ENCODE assay signal across 16 cellular contexts in genomic region chr4:93132631-93133030, GRCh38.
"Had no signal": no experiment of that assay in that cellular context is flagged by ENCODE, and none has a peak within 500 bp of the region (broad histone marks: within the 10 kb centered on the region; RNA-seq: fewer than 3 reads in every experiment).

No MANE protein-coding gene starts in this region.

- H3K27ac ChIP-seq: colonic mucosa, esophagus squamous epithelium, gastroesophageal sphincter, ovary had no signal

- ATAC-seq: gastroesophageal sphincter, natural killer cell, right cardiac atrium had no signal

- H3K4me3 Mint-ChIP-seq: natural killer cell, neural crest cell, type B pancreatic cell had no signal

- H3K4me3 ChIP-seq: colonic mucosa, esophagus squamous epithelium, gastroesophageal sphincter, ovary, smooth muscle cell had no signal

- H3K4me1 ChIP-seq: colonic mucosa, esophagus squamous epithelium, gastroesophageal sphincter had no signal

- H3K27ac Mint-ChIP-seq: natural killer cell, type B pancreatic cell had no signal

- H3K27me3 Mint-ChIP-seq: type B pancreatic cell had no signal

- DNase-seq: colonic mucosa; dermis blood vessel endothelial cell; esophagus squamous epithelium; foreskin fibroblast; glutamatergic neuron; kidney glomerular epithelial cell; mammary epithelial cell; natural killer cell; ovary; right cardiac atrium; stimulated activated CD4-positive, alpha-beta T cell treated with anti-CD3 and anti-CD28 coated beads, Interleukin-2, amount 100 ng/mL, for 48 hours; stimulated activated naive CD4-positive, alpha-beta T cell treated with Interleukin-2 at 50 U/mL for 16 hours had no signal

- H3K9me3 Mint-ChIP-seq: neural crest cell, type B pancreatic cell had no signal

- H3K27me3 ChIP-seq: colonic mucosa, esophagus squamous epithelium, gastroesophageal sphincter, ovary had no signal

- H3K4me1 Mint-ChIP-seq: natural killer cell, neural crest cell had no signal

- H3K9me3 ChIP-seq: colonic mucosa, esophagus squamous epithelium, gastroesophageal sphincter, ovary had no signal

- H3K36me3 ChIP-seq: colonic mucosa, esophagus squamous epithelium, gastroesophageal sphincter, ovary had no signal

- H3K36me3 Mint-ChIP-seq: natural killer cell, type B pancreatic cell had no signal
